1 cellular context compared by ENCODE assay signal in genomic region chr10:73991846-73992245, GRCh38.
A peak's percentile ranks its signal among the peaks of the same experiment; 100 is the strongest.
TF ChIP-seq lines count a peak whose summit lies in the region.

No MANE protein-coding gene starts in this region.

TF ChIP-seq in K562, 482 proteins besides CTCF, POLR2A, EP300 and RAD21 (continued from another document and continues in another):
- TF ChIP-seq, protein P1, sequence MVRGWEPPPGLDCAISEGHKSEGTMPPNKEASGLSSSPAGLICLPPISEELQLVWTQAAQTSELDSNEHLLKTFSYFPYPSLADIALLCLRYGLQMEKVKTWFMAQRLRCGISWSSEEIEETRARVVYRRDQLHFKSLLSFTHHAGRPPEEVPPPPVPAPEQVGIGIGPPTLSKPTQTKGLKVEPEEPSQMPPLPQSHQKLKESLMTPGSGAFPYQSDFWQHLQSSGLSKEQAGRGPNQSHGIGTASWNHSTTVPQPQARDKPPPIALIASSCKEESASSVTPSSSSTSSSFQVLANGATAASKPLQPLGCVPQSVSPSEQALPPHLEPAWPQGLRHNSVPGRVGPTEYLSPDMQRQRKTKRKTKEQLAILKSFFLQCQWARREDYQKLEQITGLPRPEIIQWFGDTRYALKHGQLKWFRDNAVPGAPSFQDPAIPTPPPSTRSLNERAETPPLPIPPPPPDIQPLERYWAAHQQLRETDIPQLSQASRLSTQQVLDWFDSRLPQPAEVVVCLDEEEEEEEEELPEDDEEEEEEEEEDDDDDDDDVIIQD (CRISPR knock-in tag; IDR thresholded peaks at IDR 0.05): no peak
- TF ChIP-seq KHSRP (IDR thresholded peaks at IDR 0.05) (no peak), MXI1 (IDR thresholded peaks at IDR 0.05; ENCODE audit: low read depth, low read length) (no peak), ZC3H8 (IDR thresholded peaks at IDR 0.05) (peak; percentile 81; the same call in 1 of the 2 replicates), CXXC5 (CRISPR knock-in tag; IDR thresholded peaks at IDR 0.05) (no peak), TBP (optimal IDR thresholded peaks at IDR 0.05; ENCODE audit: low read depth, low read length) (peak; percentile 65), ZFP91 (CRISPR knock-in tag; IDR thresholded peaks at IDR 0.05) (no peak), ZNF445 (CRISPR knock-in tag; IDR thresholded peaks at IDR 0.05; ENCODE audit: low read depth) (no peak), NR3C1 (CRISPR knock-in tag; IDR thresholded peaks at IDR 0.05) (no peak), CUX1 (CRISPR knock-in tag; IDR thresholded peaks at IDR 0.05) (no peak), ZNF24 (IDR thresholded peaks at IDR 0.05) (no peak), AFF4 (CRISPR knock-in tag; IDR thresholded peaks at IDR 0.05) (no peak), TCFL5 (CRISPR knock-in tag; conservative IDR thresholded peaks at IDR 0.05) (no peak), SMARCA4 (IDR thresholded peaks at IDR 0.05) (peak; percentile 60), CAMTA2 (CRISPR knock-in tag; conservative IDR thresholded peaks at IDR 0.05) (no peak), CBFA2T3 (IDR thresholded peaks at IDR 0.05) (peak; percentile 38; the same call in 1 of the 2 replicates), ZFPM2 (CRISPR knock-in tag; IDR thresholded peaks at IDR 0.05) (no peak), ZNF324 (CRISPR knock-in tag; IDR thresholded peaks at IDR 0.05) (no peak), MCM7 (IDR thresholded peaks at IDR 0.05) (no peak), PTTG1 (tag; IDR thresholded peaks at IDR 0.05; ENCODE audit: low read depth) (no peak), PCBP1 (IDR thresholded peaks at IDR 0.05; ENCODE audit: low read depth, low read length, poor library complexity, severe bottlenecking) (no peak), ARHGAP35 (IDR thresholded peaks at IDR 0.05; ENCODE audit: partially characterized antibody) (peak; percentile 64), FOXP4 (CRISPR knock-in tag; IDR thresholded peaks at IDR 0.05; ENCODE audit: borderline replicate concordance) (no peak), TCF7 (IDR thresholded peaks at IDR 0.05; ENCODE audit: borderline replicate concordance) (no peak), ESRRB (CRISPR knock-in tag; IDR thresholded peaks at IDR 0.05; ENCODE audit: borderline replicate concordance) (no peak), ARID2 (IDR thresholded peaks at IDR 0.05) (peak; percentile 62; the same call in 1 of the 2 replicates), SIRT6 (IDR thresholded peaks at IDR 0.05; ENCODE audit: low read depth, low read length) (no peak), ZNF57 (CRISPR knock-in tag; IDR thresholded peaks at IDR 0.05) (no peak), DNMT1 (IDR thresholded peaks at IDR 0.05) (no peak), SMARCB1 (IDR thresholded peaks at IDR 0.05; ENCODE audit: insufficient read length, low read depth) (no peak), MEF2D (tag; conservative IDR thresholded peaks at IDR 0.05; ENCODE audit: low read depth) (no peak), POLR2B (IDR thresholded peaks at IDR 0.05; ENCODE audit: low read depth, partially characterized antibody) (peak; percentile 80), ZNF232 (CRISPR knock-in tag; IDR thresholded peaks at IDR 0.05) (no peak)
- TF ChIP-seq, protein P2, sequence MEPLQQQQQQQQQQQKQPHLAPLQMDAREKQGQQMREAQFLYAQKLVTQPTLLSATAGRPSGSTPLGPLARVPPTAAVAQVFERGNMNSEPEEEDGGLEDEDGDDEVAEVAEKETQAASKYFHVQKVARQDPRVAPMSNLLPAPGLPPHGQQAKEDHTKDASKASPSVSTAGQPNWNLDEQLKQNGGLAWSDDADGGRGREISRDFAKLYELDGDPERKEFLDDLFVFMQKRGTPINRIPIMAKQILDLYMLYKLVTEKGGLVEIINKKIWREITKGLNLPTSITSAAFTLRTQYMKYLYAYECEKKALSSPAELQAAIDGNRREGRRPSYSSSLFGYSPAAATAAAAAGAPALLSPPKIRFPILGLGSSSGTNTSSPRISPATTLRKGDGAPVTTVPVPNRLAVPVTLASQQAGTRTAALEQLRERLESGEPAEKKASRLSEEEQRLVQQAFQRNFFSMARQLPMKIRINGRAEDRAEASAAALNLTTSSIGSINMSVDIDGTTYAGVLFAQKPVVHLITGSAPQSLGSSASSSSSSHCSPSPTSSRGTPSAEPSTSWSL (CRISPR knock-in tag; IDR thresholded peaks at IDR 0.05; ENCODE audit: borderline replicate concordance): no peak
